Comparison of ENCODE assay signal across 17 cellular contexts in genomic region chr7:80147543-80148376, GRCh38. TPM values are rescaled to one million over a fixed set of nuclear protein-coding genes. Genes with fewer than 3 reads are reported as not detected.
DNase-seq lines count a peak whose midpoint lies in the region; ATAC-seq, FAIRE-seq and TF ChIP-seq lines count a peak whose summit lies in the region.
"Had no signal": no experiment of that assay in that cellular context is flagged by ENCODE, and none has a peak within 500 bp of the region (broad histone marks: within the 10 kb centered on the region; RNA-seq: fewer than 3 reads in every experiment).

No MANE protein-coding gene starts in this region.

- peak; percentile 99 for FAIRE-seq in endometrium (lab: Jason Lieb, UNC)

- H3K27me3 ChIP-seq in body of pancreas (no peaks in the 10 kb centered on the region), adrenal gland (no peaks in the 10 kb centered on the region), upper lobe of right lung (no peaks in the 10 kb centered on the region)
- H3K27me3 ChIP-seq: ascending aorta, esophagus squamous epithelium, left lung, suprapubic skin had no signal

- ATAC-seq in body of pancreas (no peak), upper lobe of right lung (no peak)
- ATAC-seq: left lung had no signal

- WGBS in body of pancreas, 2 donors, result 68 to 78% methylated on average over 3 of the region's 3 CpGs
- 62 to 83% (median 68%) methylated on average over 3 of the region's 3 CpGs for WGBS in adrenal gland, 4 donors

- TF ChIP-seq POLR2A in body of pancreas (IDR thresholded peaks at IDR 0.05) (no peak), adrenal gland (IDR thresholded peaks at IDR 0.05) (no peak)

- intact Hi-C loops in body of pancreas (cut with DNase I) (no loop called here), adrenal gland (cut with DNase I) (no loop called here), upper lobe of right lung (cut with DNase I) (no loop called here)

- H3K4me1 ChIP-seq in body of pancreas, result no peaks in the 10 kb centered on the region
- peaks cover 11 to 53% of the 10 kb centered on the region in 2 donors for H3K4me1 ChIP-seq in adrenal gland (replicated peaks in 1 of 2)
- peaks cover 10% of the 10 kb centered on the region for H3K4me1 ChIP-seq in upper lobe of right lung
- H3K4me1 ChIP-seq: parathyroid adenoma had no signal

- H3K9me3 ChIP-seq in body of pancreas (no peaks in the 10 kb centered on the region), adrenal gland (replicated peaks in 1 of 3) (no peaks in the 10 kb centered on the region), upper lobe of right lung (no peaks in the 10 kb centered on the region)
- H3K9me3 ChIP-seq: ascending aorta, esophagus squamous epithelium, left lung, suprapubic skin had no signal

- H3K4me3 ChIP-seq in AG10803 (ENCODE audit: low read length), result no peak overlapping the region
- no peak overlapping the region for H3K4me3 ChIP-seq in body of pancreas
- H3K4me3 ChIP-seq in adrenal gland, result no peak overlapping the region
- H3K4me3 ChIP-seq in upper lobe of right lung, result no peak overlapping the region
- H3K4me3 ChIP-seq: ascending aorta, esophagus squamous epithelium, left lung, suprapubic skin had no signal

- H3K27ac ChIP-seq in body of pancreas (no peak overlapping the region), adrenal gland (peak overlapping the region in 1 of 5 donors; percentile 3), upper lobe of right lung (no peak overlapping the region)
- H3K27ac ChIP-seq: ascending aorta, parathyroid adenoma, suprapubic skin, VCaP had no signal

- H3K36me3 ChIP-seq in body of pancreas (replicated peaks in 1 of 2; ENCODE audit: insufficient read depth in 1 of 2, low read depth in 2 of 2) (no peaks in the 10 kb centered on the region), adrenal gland (replicated peaks in 1 of 2) (no peaks in the 10 kb centered on the region), upper lobe of right lung (no peaks in the 10 kb centered on the region)
- H3K36me3 ChIP-seq: ascending aorta, esophagus squamous epithelium, left lung, suprapubic skin had no signal

- TF ChIP-seq CTCF in AG10803 (conservative IDR thresholded peaks at IDR 0.05; ENCODE audit: low read length) (no peak), body of pancreas (IDR thresholded peaks at IDR 0.05) (no peak), adrenal gland (IDR thresholded peaks at IDR 0.05) (no peak), upper lobe of right lung (IDR thresholded peaks at IDR 0.05) (no peak)

- DNase-seq in AG10803 (ENCODE audit: low read depth), result peak; percentile 97
- peak; percentile 80 for DNase-seq in NOMO-1 treated with DMSO at 0.1 percent for 48 hours (lab: John Stamatoyannopoulos, UW; ENCODE audit: unreplicated experiment)
- DNase-seq in non-pigmented ciliary epithelial cell (ENCODE audit: low read depth), result peak; percentile 74
- DNase-seq in body of pancreas, result no peak
- DNase-seq in adrenal gland, result no peak
- no peak for DNase-seq in upper lobe of right lung
- DNase-seq in NCI-H1105 (lab: John Stamatoyannopoulos, UW), result no peak
- DNase-seq: CD4-positive, alpha-beta memory T cell; esophagus squamous epithelium; KBM-7; left lung; NCI-H2081 treated with DMSO at 0.1 percent for 48 hours had no signal

RNA-seq across cellular contexts. Expression of gene GNAI1, which starts 13.1 kb away (rescaled TPM):
- 10 to 100 TPM in 1 of 2 donors, 1 to 10 TPM in 1; 9.1 to 16.5 TPM for total RNA-seq in body of pancreas
- total RNA-seq in adrenal gland, result 100 to 1,000 TPM in 1 of 8 donors, 10 to 100 TPM in 7; 36.9 to 115 (median 64.8) TPM
- 10 to 100 TPM; 14.8 to 92.8 (median 17.7) TPM for polyA plus RNA-seq in adrenal gland
- total RNA-seq in upper lobe of right lung, result 36.0 TPM

Comparison
In these comparisons a context has a peak if more than half of its experiments do, and no peak if none do; other contexts are left out.
1. DNase-seq: peak in AG10803 (single experiment), NOMO-1 treated with DMSO at 0.1 percent for 48 hours (single experiment) and non-pigmented ciliary epithelial cell (single experiment); none in body of pancreas (0 of 4), adrenal gland (0 of 7), upper lobe of right lung (single experiment) and NCI-H1105 (single experiment).